Comparison of ENCODE assay signal across 17 cellular contexts in the genomic region with DNA sequence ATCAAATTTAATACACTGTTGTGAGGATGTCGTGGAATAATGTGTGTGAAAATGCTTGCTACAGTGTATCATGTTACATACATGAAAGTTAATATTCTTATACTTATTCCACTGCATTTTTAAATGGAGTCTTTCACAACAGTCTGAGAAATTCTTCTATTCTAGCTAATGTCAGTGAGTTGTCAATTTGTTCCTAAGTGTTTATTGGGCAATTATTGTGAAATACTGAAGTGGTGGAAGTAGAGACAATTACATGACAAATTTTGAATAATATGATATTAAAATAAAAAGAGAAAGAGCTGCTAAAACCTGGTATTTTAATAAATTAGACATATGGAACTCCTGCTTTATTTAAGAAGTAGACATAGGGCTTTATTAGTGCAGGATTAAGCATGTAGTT.
DNase-seq lines count a peak whose midpoint lies in the region; ATAC-seq and TF ChIP-seq lines count a peak whose summit lies in the region.
"Had no signal": no experiment of that assay in that cellular context is flagged by ENCODE, and none has a peak within 500 bp of the region (broad histone marks: within the 10 kb centered on the region; RNA-seq: fewer than 3 reads in every experiment).

No MANE protein-coding gene starts in this region.

- DNase-seq in MCF 10A (ENCODE audit: unreplicated experiment) (peak; percentile 37), mammary epithelial cell (no peak), adipocyte (ENCODE audit: low read depth) (peak; percentile 29), fibroblast of gingiva (ENCODE audit: low read depth) (peak; percentile 11), C1 segment of cervical spinal cord (lab: John Stamatoyannopoulos, UW) (no peak), HPDE6-E6E7 (ENCODE audit: extremely low spot score) (no peak)
- DNase-seq: 8988T; AML-193; CD4-positive, CD25-positive, alpha-beta regulatory T cell; DMS 273 treated with DMSO at 0.1 percent for 48 hours; DMS79; H9 had no signal

- H3K79me2 ChIP-seq in mammary epithelial cell (ENCODE audit: insufficient read depth, low read length) = peaks cover 35% of the 10 kb centered on the region

- H3K36me3 ChIP-seq in mammary epithelial cell (ENCODE audit: insufficient read depth, low read length) (no peaks in the 10 kb centered on the region), adipocyte (ENCODE audit: control insufficient read depth, insufficient read depth, low read length, severe bottlenecking) (no peaks in the 10 kb centered on the region), subcutaneous abdominal adipose tissue (ENCODE audit: control insufficient read depth in 5 of 5, insufficient read depth in 5 of 5, low read length in 5 of 5) (no peaks in the 10 kb centered on the region)
- H3K36me3 ChIP-seq: BLaER1 had no signal

- 93% methylated on average over 1 of the region's 1 CpG for WGBS in mammary epithelial cell (ENCODE audit: low coverage, missing lambda C conversion rate)

- no peaks in the 10 kb centered on the region for H4K20me1 ChIP-seq in mammary epithelial cell (ENCODE audit: insufficient read depth, low read length)
- H4K20me1 ChIP-seq: BLaER1 had no signal

- CTCF ChIA-PET in MCF 10A (lab: Yijun Ruan, JAX) (interaction anchor here (0.6 to 1.1 kb wide), 3 partner anchors 11 to 177 kb away, joined by 3 read pairs; partner anchors contain the start of gene PTPRM), mammary epithelial cell (lab: Charles Lee; ENCODE audit: low non-redundant PET) (no interaction called here)

- H3K4me1 ChIP-seq in mammary epithelial cell (ENCODE audit: insufficient read depth, low read length) = no peaks in the 10 kb centered on the region
- peaks cover 35% of the 10 kb centered on the region for H3K4me1 ChIP-seq in adipocyte (ENCODE audit: control insufficient read depth, insufficient read depth, low read length)
- H3K4me1 ChIP-seq in subcutaneous abdominal adipose tissue (ENCODE audit: control insufficient read depth in 5 of 5, insufficient read depth in 5 of 5, low read length in 5 of 5) = peaks cover 6 to 50% (median 40%) of the 10 kb centered on the region in 5 donors

- peaks cover 18% of the 10 kb centered on the region for H3K9me3 Mint-ChIP-seq in MCF 10A (ENCODE audit: unreplicated experiment)

- H3K27ac ChIP-seq in mammary epithelial cell (ENCODE audit: insufficient read depth, low read depth, low read length) = no peak overlapping the region
- H3K27ac ChIP-seq in subcutaneous abdominal adipose tissue (ENCODE audit: low read depth, low read length) = peak overlapping the region; percentile 66
- H3K27ac ChIP-seq: BLaER1 had no signal

- H3K4me3 Mint-ChIP-seq in MCF 10A (ENCODE audit: unreplicated experiment) = no peak overlapping the region
- H3K4me3 Mint-ChIP-seq: CD4-positive, CD25-positive, alpha-beta regulatory T cell; GM23338; H9 had no signal

- intact Hi-C loops in MCF 10A (cut with micrococcal nuclease) (no loop called here), mammary epithelial cell (cut with micrococcal nuclease) (no loop called here)

- POLR2A ChIA-PET in MCF 10A (lab: Yijun Ruan, JAX) = interaction anchor here (0.6 to 1.7 kb wide), 3 partner anchors 23 to 83 kb away, joined by 3 to 4 read pairs (median 3); no protein-coding TSS in a partner anchor

- H3K9ac ChIP-seq in mammary epithelial cell (ENCODE audit: insufficient read depth, low read length) = no peak overlapping the region
- H3K9ac ChIP-seq in adipocyte (ENCODE audit: low read length) = no peak overlapping the region
- H3K9ac ChIP-seq in subcutaneous abdominal adipose tissue (ENCODE audit: low read length in 5 of 5) = no peak overlapping the region
- H3K9ac ChIP-seq: BLaER1 had no signal

- no peak overlapping the region for H2AFZ ChIP-seq in mammary epithelial cell (ENCODE audit: low read depth, low read length)
- H2AFZ ChIP-seq: GM23338 had no signal

- BruUV-seq in MCF 10A (replicated peaks; lab: Mats Ljungman, UMichigan) (no TSS peak), mammary epithelial cell (replicated peaks; lab: Mats Ljungman, UMichigan) (no TSS peak)

- TF ChIP-seq CTCF in MCF 10A (IDR thresholded peaks at IDR 0.05; ENCODE audit: unreplicated experiment) (no peak), mammary epithelial cell (conservative IDR thresholded peaks at IDR 0.05 in 1 of 2, IDR thresholded peaks at IDR 0.05 in 1 of 2; ENCODE audit: extremely low read depth in 1 of 2, insufficient read depth in 1 of 2, low read depth in 1 of 2, low read length in 2 of 2) (no peak)

- no peak for ATAC-seq in HG03159 (IDR thresholded peaks at IDR 0.05; ENCODE audit: unreplicated experiment)
- ATAC-seq: GM12878, GM23338 had no signal

- in situ Hi-C loops in mammary epithelial cell (cut with MboI; ENCODE audit: low sequenced_read_pairs in 2 of 2) = no loop called here

- H3K4me3 ChIP-seq in mammary epithelial cell (replicated peaks in 1 of 3; ENCODE audit: insufficient read depth in 1 of 3, low read depth in 2 of 3, low read length in 3 of 3) = no peak overlapping the region
- H3K4me3 ChIP-seq in adipocyte (ENCODE audit: low read length) = peak overlapping the region; percentile 21
- H3K4me3 ChIP-seq in subcutaneous abdominal adipose tissue (ENCODE audit: low read depth in 1 of 5, low read length in 5 of 5) = no peak overlapping the region
- H3K4me3 ChIP-seq: BLaER1, GM12878, GM23338 had no signal

- H3K9me3 ChIP-seq in mammary epithelial cell (replicated peaks; ENCODE audit: insufficient read depth, low read length) (peaks cover 5% of the 10 kb centered on the region), adipocyte (ENCODE audit: control insufficient read depth, low read length) (peaks cover 20% of the 10 kb centered on the region), subcutaneous abdominal adipose tissue (ENCODE audit: control insufficient read depth in 5 of 5, low read length in 5 of 5) (peaks cover 0 to 6% (median 0%) of the 10 kb centered on the region in 5 donors)

- no peak overlapping the region for H3K27ac Mint-ChIP-seq in MCF 10A (ENCODE audit: low read depth, unreplicated experiment)
- H3K27ac Mint-ChIP-seq: CD4-positive, CD25-positive, alpha-beta regulatory T cell; GM23338; H9 had no signal

- peaks cover 11% of the 10 kb centered on the region for H3K4me1 Mint-ChIP-seq in MCF 10A (ENCODE audit: insufficient read depth, unreplicated experiment)

- no peaks in the 10 kb centered on the region for H3K27me3 Mint-ChIP-seq in MCF 10A (ENCODE audit: insufficient read depth, unreplicated experiment)
- H3K27me3 Mint-ChIP-seq: CD4-positive, CD25-positive, alpha-beta regulatory T cell had no signal

- H3K36me3 Mint-ChIP-seq in MCF 10A (ENCODE audit: insufficient read depth, unreplicated experiment) = no peaks in the 10 kb centered on the region
- H3K36me3 Mint-ChIP-seq: CD4-positive, CD25-positive, alpha-beta regulatory T cell had no signal

- dilution Hi-C loops in mammary epithelial cell (cut with HindIII; ENCODE audit: low sequenced_read_pairs) = no loop called here

- H3K27me3 ChIP-seq in mammary epithelial cell (ENCODE audit: insufficient read depth, low read length) = no peaks in the 10 kb centered on the region
- no peaks in the 10 kb centered on the region for H3K27me3 ChIP-seq in adipocyte (replicated peaks; ENCODE audit: control insufficient read depth, insufficient read depth, low read length)
- no peaks in the 10 kb centered on the region for H3K27me3 ChIP-seq in subcutaneous abdominal adipose tissue (ENCODE audit: control insufficient read depth in 5 of 5, insufficient read depth in 4 of 5, low read length in 5 of 5)
- H3K27me3 ChIP-seq: BLaER1 had no signal

- no peak overlapping the region for H3K4me2 ChIP-seq in mammary epithelial cell (ENCODE audit: insufficient read depth, low read depth, low read length)
- H3K4me2 ChIP-seq: BLaER1, GM23338 had no signal

Comparison
In these comparisons a context has a peak if more than half of its experiments do, and no peak if none do; other contexts are left out.
1. DNase-seq: peak in MCF 10A (single experiment), adipocyte (single experiment) and fibroblast of gingiva (single experiment); none in mammary epithelial cell (single experiment), C1 segment of cervical spinal cord (0 of 14) and HPDE6-E6E7 (single experiment).